9 cellular contexts compared by ENCODE assay signal in genomic region chr4:2413821-2414610, GRCh38. TPM values are rescaled to one million over a fixed set of nuclear protein-coding genes. Genes with fewer than 3 reads are reported as not detected.
A peak's percentile ranks its signal among the peaks of the same experiment; 100 is the strongest.
DNase-seq lines count a peak whose midpoint lies in the region; ATAC-seq and TF ChIP-seq lines count a peak whose summit lies in the region.
"Had no signal": no experiment of that assay in that cellular context is flagged by ENCODE, and none has a peak within 500 bp of the region (broad histone marks: within the 10 kb centered on the region; RNA-seq: fewer than 3 reads in every experiment).

No MANE protein-coding gene starts in this region.

- intact Hi-C loops in activated naive CD4-positive, alpha-beta T cell treated with anti-CD3 and anti-CD28 coated beads for 36 hours (cut with micrococcal nuclease): loop anchor here (1.0 to 10.0 kb wide), 9 partner anchors 49 to 692 kb away; partner anchors contain the start of genes MXD4, TACC3 and TMEM129
- intact Hi-C loops in activated T-helper 1 cell treated with anti-CD3 and anti-CD28 coated beads, Interleukin-12 subunit alpha, Interleukin-12 subunit beta, Interleukin-2, Interleukin-4 antibody, amounts not matched to agents 30 ng/mL and 10 ng/mL and 1 ng/mL, durations not matched to agents 14 hours and 24 hours and 36 hours (cut with micrococcal nuclease): loop anchor here (1.0 to 10.0 kb wide), 8 partner anchors 55 to 1069 kb away; partner anchors contain the start of genes FAM193A, HTT, HTT-AS and MXD4

- H3K27ac Mint-ChIP-seq in activated naive CD4-positive, alpha-beta T cell treated with anti-CD3 and anti-CD28 coated beads for 36 hours: peak overlapping the region; percentile 96
- peak overlapping the region; percentile 93 for H3K27ac Mint-ChIP-seq in activated T-helper 1 cell treated with anti-CD3 and anti-CD28 coated beads, Interleukin-12 subunit alpha, Interleukin-12 subunit beta, Interleukin-2, Interleukin-4 antibody, amounts not matched to agents 30 ng/mL and 10 ng/mL and 1 ng/mL, durations not matched to agents 14 hours and 24 hours and 36 hours

- no peak for TF ChIP-seq CTCF in thoracic aorta (IDR thresholded peaks at IDR 0.05)

- H3K27ac ChIP-seq in thoracic aorta: peak overlapping the region; percentile 28 to 56

- H3K36me3 ChIP-seq in thoracic aorta: no peaks in the 10 kb centered on the region

- no peaks in the 10 kb centered on the region for H3K27me3 ChIP-seq in thoracic aorta (replicated peaks; ENCODE audit: insufficient read depth)

- ATAC-seq in thoracic aorta (ENCODE audit: insufficient number of reproducible peaks, low FRiP score, low read depth) (no peak), GM18511 (IDR thresholded peaks at IDR 0.05; ENCODE audit: unreplicated experiment) (no peak)

- H3K36me3 Mint-ChIP-seq in activated naive CD4-positive, alpha-beta T cell treated with anti-CD3 and anti-CD28 coated beads for 36 hours (ENCODE audit: low read depth): no peaks in the 10 kb centered on the region
- H3K36me3 Mint-ChIP-seq in activated T-helper 1 cell treated with anti-CD3 and anti-CD28 coated beads, Interleukin-12 subunit alpha, Interleukin-12 subunit beta, Interleukin-2, Interleukin-4 antibody, amounts not matched to agents 30 ng/mL and 10 ng/mL and 1 ng/mL, durations not matched to agents 14 hours and 24 hours and 36 hours (ENCODE audit: low read depth): peaks cover 5% of the 10 kb centered on the region

- H3K4me3 ChIP-seq in thoracic aorta: peak overlapping the region; percentile 68

- peak; percentile 44 for DNase-seq in activated naive CD4-positive, alpha-beta T cell treated with anti-CD3 and anti-CD28 coated beads for 36 hours
- DNase-seq in activated naive CD4-positive, alpha-beta T cell treated with anti-CD3 and anti-CD28 coated beads, Interleukin-2, amount 50 U/mL, for 16 hours: no peak
- no peak for DNase-seq in activated T-helper 1 cell treated with anti-CD3 and anti-CD28 coated beads, Interleukin-12 subunit alpha, Interleukin-12 subunit beta, Interleukin-2, Interleukin-4 antibody, amounts not matched to agents 30 ng/mL and 10 ng/mL and 1 ng/mL, durations not matched to agents 14 hours and 24 hours and 36 hours (ENCODE audit: low spot score)
- DNase-seq in iris pigment epithelial cell (ENCODE audit: low read depth): peak; percentile 39
- DNase-seq in thoracic aorta (ENCODE audit: low spot score): no peak
- no peak for DNase-seq in SK-N-DZ (ENCODE audit: low spot score)
- DNase-seq in glomerular visceral epithelial cell (ENCODE audit: extremely low spot score): no peak

- H3K9me3 Mint-ChIP-seq in activated naive CD4-positive, alpha-beta T cell treated with anti-CD3 and anti-CD28 coated beads for 36 hours: no peaks in the 10 kb centered on the region
- no peaks in the 10 kb centered on the region for H3K9me3 Mint-ChIP-seq in activated T-helper 1 cell treated with anti-CD3 and anti-CD28 coated beads, Interleukin-12 subunit alpha, Interleukin-12 subunit beta, Interleukin-2, Interleukin-4 antibody, amounts not matched to agents 30 ng/mL and 10 ng/mL and 1 ng/mL, durations not matched to agents 14 hours and 24 hours and 36 hours

- CTCF ChIA-PET in activated naive CD4-positive, alpha-beta T cell treated with anti-CD3 and anti-CD28 coated beads for 36 hours (lab: Charles Lee): interaction anchor here (0.5 to 2.3 kb wide), 4 partner anchors 21 to 132 kb away, joined by 3 to 17 read pairs (median 4); no protein-coding TSS in a partner anchor

- H3K4me3 Mint-ChIP-seq in activated naive CD4-positive, alpha-beta T cell treated with anti-CD3 and anti-CD28 coated beads for 36 hours: peak overlapping the region; percentile 63
- H3K4me3 Mint-ChIP-seq in activated T-helper 1 cell treated with anti-CD3 and anti-CD28 coated beads, Interleukin-12 subunit alpha, Interleukin-12 subunit beta, Interleukin-2, Interleukin-4 antibody, amounts not matched to agents 30 ng/mL and 10 ng/mL and 1 ng/mL, durations not matched to agents 14 hours and 24 hours and 36 hours: peak overlapping the region; percentile 64

- no peaks in the 10 kb centered on the region for H3K9me3 ChIP-seq in thoracic aorta

- H3K4me1 ChIP-seq in thoracic aorta (ENCODE audit: control insufficient read depth in 1 of 2, low read depth in 2 of 2): peaks cover 24 to 46% of the 10 kb centered on the region in 2 donors

- H3K27me3 Mint-ChIP-seq in activated naive CD4-positive, alpha-beta T cell treated with anti-CD3 and anti-CD28 coated beads for 36 hours (ENCODE audit: low read depth): peaks cover 15% of the 10 kb centered on the region
- peaks cover 17% of the 10 kb centered on the region for H3K27me3 Mint-ChIP-seq in activated T-helper 1 cell treated with anti-CD3 and anti-CD28 coated beads, Interleukin-12 subunit alpha, Interleukin-12 subunit beta, Interleukin-2, Interleukin-4 antibody, amounts not matched to agents 30 ng/mL and 10 ng/mL and 1 ng/mL, durations not matched to agents 14 hours and 24 hours and 36 hours (ENCODE audit: insufficient read depth)

- peaks cover 54% of the 10 kb centered on the region for H3K4me1 Mint-ChIP-seq in activated naive CD4-positive, alpha-beta T cell treated with anti-CD3 and anti-CD28 coated beads for 36 hours (ENCODE audit: low read depth)
- peaks cover 61% of the 10 kb centered on the region for H3K4me1 Mint-ChIP-seq in activated T-helper 1 cell treated with anti-CD3 and anti-CD28 coated beads, Interleukin-12 subunit alpha, Interleukin-12 subunit beta, Interleukin-2, Interleukin-4 antibody, amounts not matched to agents 30 ng/mL and 10 ng/mL and 1 ng/mL, durations not matched to agents 14 hours and 24 hours and 36 hours (ENCODE audit: low read depth)

RNA-seq across cellular contexts. Expression of gene ZFYVE28, which starts 4.4 kb away (rescaled TPM):
- 1 to 10 TPM; 5.3 to 6.2 TPM for total RNA-seq in activated naive CD4-positive, alpha-beta T cell treated with anti-CD3 and anti-CD28 coated beads for 36 hours
- 4.6 and 5.1 TPM in 2 replicates for total RNA-seq in activated T-helper 1 cell treated with anti-CD3 and anti-CD28 coated beads, Interleukin-12 subunit alpha, Interleukin-12 subunit beta, Interleukin-2, Interleukin-4 antibody, amounts not matched to agents 30 ng/mL and 10 ng/mL and 1 ng/mL, durations not matched to agents 14 hours and 24 hours and 36 hours
- total RNA-seq in thoracic aorta: 10 to 100 TPM; 11.5 to 20.2 TPM
- polyA plus RNA-seq in SK-N-DZ (2014; cell fraction: cytosol; rRNA removed): 0.77 TPM in 1 of 2 replicates, not detected in the other
- 0.91 TPM in 1 of 2 replicates, not detected in the other for polyA plus RNA-seq in SK-N-DZ (2014; cell fraction: nucleus; rRNA removed)

RNA-seq across cellular contexts. Expression of gene CFAP99, which starts 4.7 kb away (rescaled TPM):
- total RNA-seq in activated naive CD4-positive, alpha-beta T cell treated with anti-CD3 and anti-CD28 coated beads for 36 hours: not detected
- total RNA-seq in activated T-helper 1 cell treated with anti-CD3 and anti-CD28 coated beads, Interleukin-12 subunit alpha, Interleukin-12 subunit beta, Interleukin-2, Interleukin-4 antibody, amounts not matched to agents 30 ng/mL and 10 ng/mL and 1 ng/mL, durations not matched to agents 14 hours and 24 hours and 36 hours: not detected in 2 replicates
- not detected for total RNA-seq in thoracic aorta
- not detected in 2 replicates for polyA plus RNA-seq in SK-N-DZ (2014; cell fraction: cytosol; rRNA removed)
- not detected in 2 replicates for polyA plus RNA-seq in SK-N-DZ (2014; cell fraction: nucleus; rRNA removed)
- polyA plus RNA-seq: neural cell had no signal

RNA-seq across cellular contexts. Expression of gene RNF4, which starts 54.9 kb away (rescaled TPM):
- 10 to 100 TPM; 69.2 to 73.1 TPM for total RNA-seq in activated naive CD4-positive, alpha-beta T cell treated with anti-CD3 and anti-CD28 coated beads for 36 hours
- 93.7 and 112 TPM in 2 replicates for total RNA-seq in activated T-helper 1 cell treated with anti-CD3 and anti-CD28 coated beads, Interleukin-12 subunit alpha, Interleukin-12 subunit beta, Interleukin-2, Interleukin-4 antibody, amounts not matched to agents 30 ng/mL and 10 ng/mL and 1 ng/mL, durations not matched to agents 14 hours and 24 hours and 36 hours
- total RNA-seq in thoracic aorta: 10 to 100 TPM; 29.8 to 83.1 TPM
- 40.6 and 63.2 TPM in 2 replicates for polyA plus RNA-seq in SK-N-DZ (2014; cell fraction: cytosol; rRNA removed)
- polyA plus RNA-seq in SK-N-DZ (2014; cell fraction: nucleus; rRNA removed): 31.6 and 34.1 TPM in 2 replicates

Comparison
In these comparisons a context has a peak if more than half of its experiments do, and no peak if none do; other contexts are left out.
1. DNase-seq: peak in activated naive CD4-positive, alpha-beta T cell treated with anti-CD3 and anti-CD28 coated beads for 36 hours (single experiment) and iris pigment epithelial cell (single experiment); none in activated naive CD4-positive, alpha-beta T cell treated with anti-CD3 and anti-CD28 coated beads, Interleukin-2, amount 50 U/mL, for 16 hours (single experiment), activated T-helper 1 cell treated with anti-CD3 and anti-CD28 coated beads, Interleukin-12 subunit alpha, Interleukin-12 subunit beta, Interleukin-2, Interleukin-4 antibody, amounts not matched to agents 30 ng/mL and 10 ng/mL and 1 ng/mL, durations not matched to agents 14 hours and 24 hours and 36 hours (single experiment), thoracic aorta (single experiment), SK-N-DZ (single experiment) and glomerular visceral epithelial cell (single experiment).